Comparison of ENCODE assay signal across 25 cellular contexts in genomic region chr20:37530696-37531095, GRCh38. TPM values are rescaled to one million over a fixed set of nuclear protein-coding genes. Genes with fewer than 3 reads are reported as not detected.
A peak's percentile ranks its signal among the peaks of the same experiment; 100 is the strongest.
DNase-seq lines count a peak whose midpoint lies in the region; ATAC-seq, FAIRE-seq and TF ChIP-seq lines count a peak whose summit lies in the region.
"Had no signal": no experiment of that assay in that cellular context is flagged by ENCODE, and none has a peak within 500 bp of the region (broad histone marks: within the 10 kb centered on the region; RNA-seq: fewer than 3 reads in every experiment).

No MANE protein-coding gene starts in this region.

- H3K27me3 Mint-ChIP-seq in CD4-positive, alpha-beta T cell = no peaks in the 10 kb centered on the region
- peaks cover 3% of the 10 kb centered on the region for H3K27me3 Mint-ChIP-seq in nephron (ENCODE audit: low read depth)
- H3K27me3 Mint-ChIP-seq in activated CD4-positive, alpha-beta T cell treated with anti-CD3 and anti-CD28 coated beads, Interleukin-2, amount 10 ng/mL, durations not matched to agents 24 days and 14 days = peaks cover 5% of the 10 kb centered on the region

- no peaks in the 10 kb centered on the region for H3K9me3 Mint-ChIP-seq in CD4-positive, alpha-beta T cell
- no peaks in the 10 kb centered on the region for H3K9me3 Mint-ChIP-seq in nephron
- H3K9me3 Mint-ChIP-seq in activated CD4-positive, alpha-beta T cell treated with anti-CD3 and anti-CD28 coated beads, Interleukin-2, amount 10 ng/mL, durations not matched to agents 24 days and 14 days = no peaks in the 10 kb centered on the region
- H3K9me3 Mint-ChIP-seq: CD8-positive, alpha-beta T cell had no signal

- no peak for TF ChIP-seq RAD21 in HepG2 (CRISPR knock-in tag; IDR thresholded peaks at IDR 0.05)

- H3K4me3 ChIP-seq in HepG2 (replicated peaks in 1 of 3; ENCODE audit: insufficient read depth in 1 of 3, low read depth in 2 of 3, low read length in 3 of 3) (no peak overlapping the region), right lobe of liver (no peak overlapping the region), testis (no peak overlapping the region), suprapubic skin (no peak overlapping the region)
- H3K4me3 ChIP-seq: BLaER1 had no signal

- CTCF ChIA-PET in HepG2 (lab: Yijun Ruan, JAX; ENCODE audit: low intra/inter-chr PET ratio, low total read pairs) = no interaction called here
- CTCF ChIA-PET in CD4-positive, alpha-beta T cell (lab: Charles Lee) = interaction anchor here (0.6 to 1.2 kb wide), 2 partner anchors 146 to 242 kb away, joined by 3 to 4 read pairs; no protein-coding TSS in a partner anchor

- H3K4me1 Mint-ChIP-seq in CD4-positive, alpha-beta T cell (ENCODE audit: low read depth) = peaks cover 26% of the 10 kb centered on the region
- peaks cover 31% of the 10 kb centered on the region for H3K4me1 Mint-ChIP-seq in nephron
- peaks cover 28% of the 10 kb centered on the region for H3K4me1 Mint-ChIP-seq in activated CD4-positive, alpha-beta T cell treated with anti-CD3 and anti-CD28 coated beads, Interleukin-2, amount 10 ng/mL, durations not matched to agents 24 days and 14 days

- POLR2A ChIA-PET in HepG2 (lab: Yijun Ruan, JAX) = interaction anchor here (1.2 to 1.5 kb wide), 2 partner anchors 132 to 198 kb away, joined by 3 to 4 read pairs; no protein-coding TSS in a partner anchor
- POLR2A ChIA-PET in CD4-positive, alpha-beta T cell (lab: Charles Lee) = interaction anchor here (1.0 kb wide), 1 partner anchor 352 kb away, joined by 3 read pairs; no protein-coding TSS in a partner anchor

- intact Hi-C loops in HepG2 (cut with micrococcal nuclease; ENCODE audit: unreplicated experiment) = no loop called here
- intact Hi-C loops in right lobe of liver (cut with DNase I) = loop anchor here in 1 of 2 donors (5.0 to 10.0 kb wide), 2 partner anchors 258 to 336 kb away; no protein-coding TSS in a partner anchor
- intact Hi-C loops in CD4-positive, alpha-beta T cell (cut with DNase I, micrococcal nuclease) = loop anchor here (5.0 to 10.0 kb wide), 2 partner anchors 138 to 526 kb away; no protein-coding TSS in a partner anchor
- intact Hi-C loops in testis (cut with DNase I; ENCODE audit: low total_unique reads) = no loop called here
- intact Hi-C loops in activated CD4-positive, alpha-beta T cell treated with anti-CD3 and anti-CD28 coated beads, Interleukin-2, amount 10 ng/mL, durations not matched to agents 24 days and 14 days (cut with micrococcal nuclease) = no loop called here

- DNase-seq in HepG2 (ENCODE audit: low spot score) (peak; percentile 43), right lobe of liver (no peak), testis (peak; percentile 0), suprapubic skin (ENCODE audit: low spot score in 2 of 2) (no peak)
- DNase-seq in CD4-positive, alpha-beta T cell = no peak
- no peak for DNase-seq in activated CD4-positive, alpha-beta T cell treated with anti-CD3 and anti-CD28 coated beads, Interleukin-2, amount 10 ng/mL, durations not matched to agents 24 days and 14 days
- DNase-seq: 8988T; ACHN; BE2C; C1 segment of cervical spinal cord; Caco-2; Calu3; CD4-positive, CD25-positive, alpha-beta regulatory T cell; DMS79 treated with DMSO at 0.1 percent for 48 hours; GF-D8 had no signal

- BruUV-seq in HepG2 (replicated peaks; lab: Mats Ljungman, UMichigan) = no TSS peak

- H4K20me1 ChIP-seq in HepG2 (ENCODE audit: insufficient read depth, low read length) = peaks cover 3% of the 10 kb centered on the region

- H2AFZ ChIP-seq in HepG2 (ENCODE audit: low read length) = no peak overlapping the region

- H3K27ac ChIP-seq in HepG2 (ENCODE audit: extremely low read length, insufficient read depth, low read length) = no peak overlapping the region
- no peak overlapping the region for H3K27ac ChIP-seq in right lobe of liver
- H3K27ac ChIP-seq in CD4-positive, alpha-beta T cell (ENCODE audit: low read depth, low read length) = no peak overlapping the region
- no peak overlapping the region for H3K27ac ChIP-seq in testis
- H3K27ac ChIP-seq in suprapubic skin = no peak overlapping the region
- H3K27ac ChIP-seq: BLaER1 had no signal

- TF ChIP-seq EP300 in HepG2 (IDR thresholded peaks at IDR 0.05; ENCODE audit: low read depth in 2 of 2, low read length in 2 of 2) (no peak), HepG2 (CRISPR knock-in tag; IDR thresholded peaks at IDR 0.05; ENCODE audit: borderline replicate concordance) (no peak), suprapubic skin (IDR thresholded peaks at IDR 0.05) (no peak)

- peak overlapping the region; percentile 12 for H3K4me3 Mint-ChIP-seq in CD4-positive, alpha-beta T cell
- peak overlapping the region in 2 of 3 experiments; percentile 20 to 99 for H3K4me3 Mint-ChIP-seq in nephron
- H3K4me3 Mint-ChIP-seq in activated CD4-positive, alpha-beta T cell treated with anti-CD3 and anti-CD28 coated beads, Interleukin-2, amount 10 ng/mL, durations not matched to agents 24 days and 14 days = no peak overlapping the region
- H3K4me3 Mint-ChIP-seq: CD14-positive monocyte; CD8-positive, alpha-beta T cell had no signal

- 10% methylated on average over 2 of the region's 2 CpGs for WGBS in HepG2 (ENCODE audit: low lambda C conversion rate)
- 63% methylated on average over 2 of the region's 2 CpGs for WGBS in right lobe of liver (ENCODE audit: insufficient coverage, low coverage, low lambda C conversion rate, missing lambda C conversion rate)
- WGBS in testis, 2 donors = 80 to 87% methylated on average over 2 of the region's 2 CpGs
- 80% methylated on average over 2 of the region's 2 CpGs for WGBS in suprapubic skin

- H3K9me3 ChIP-seq in HepG2 (ENCODE audit: low read length) (no peaks in the 10 kb centered on the region), right lobe of liver (no peaks in the 10 kb centered on the region), testis (no peaks in the 10 kb centered on the region), suprapubic skin (no peaks in the 10 kb centered on the region)
- H3K9me3 ChIP-seq in CD4-positive, alpha-beta T cell (ENCODE audit: control insufficient read depth, low read length) = no peaks in the 10 kb centered on the region
- H3K9me3 ChIP-seq: BE2C, BLaER1, Caco-2 had no signal

- H3K27ac Mint-ChIP-seq in CD4-positive, alpha-beta T cell = no peak overlapping the region
- H3K27ac Mint-ChIP-seq in nephron = peak overlapping the region in 1 of 3 experiments; percentile 17
- H3K27ac Mint-ChIP-seq in activated CD4-positive, alpha-beta T cell treated with anti-CD3 and anti-CD28 coated beads, Interleukin-2, amount 10 ng/mL, durations not matched to agents 24 days and 14 days = no peak overlapping the region
- H3K27ac Mint-ChIP-seq: CD14-positive monocyte; CD8-positive, alpha-beta T cell had no signal

- peaks cover 20% of the 10 kb centered on the region for H3K79me2 ChIP-seq in HepG2 (ENCODE audit: insufficient read depth, low read length)

- H3K27me3 ChIP-seq in HepG2 (ENCODE audit: control insufficient read depth in 1 of 2, insufficient read depth in 2 of 2, low read length in 2 of 2) (no peaks in the 10 kb centered on the region; a peak in 1 of 5 replicates), right lobe of liver (no peaks in the 10 kb centered on the region), testis (no peaks in the 10 kb centered on the region), suprapubic skin (no peaks in the 10 kb centered on the region)
- no peaks in the 10 kb centered on the region for H3K27me3 ChIP-seq in CD4-positive, alpha-beta T cell (ENCODE audit: control insufficient read depth, insufficient read depth, low read length)
- H3K27me3 ChIP-seq: BE2C had no signal

- ATAC-seq in HepG2 = no peak
- no peak for ATAC-seq in right lobe of liver
- no peak for ATAC-seq in CD4-positive, alpha-beta T cell (ENCODE audit: poor library complexity)
- ATAC-seq: CD8-positive, alpha-beta T cell had no signal

- no peak for FAIRE-seq in HepG2 (lab: Jason Lieb, UNC)
- FAIRE-seq: A204.1, D721Med, G401.6, GM12891, GM19239 had no signal

- peaks cover 66% of the 10 kb centered on the region for H3K4me1 ChIP-seq in HepG2 (ENCODE audit: insufficient read depth, low read length)
- peaks cover 0 to 9% (median 4%) of the 10 kb centered on the region in 4 donors for H3K4me1 ChIP-seq in right lobe of liver
- H3K4me1 ChIP-seq in testis = peaks cover 17% of the 10 kb centered on the region
- peaks cover 30% of the 10 kb centered on the region for H3K4me1 ChIP-seq in suprapubic skin
- H3K4me1 ChIP-seq: BE2C had no signal

- TF ChIP-seq POLR2A in HepG2 (IDR thresholded peaks at IDR 0.05; ENCODE audit: insufficient read depth in 1 of 2, low read depth in 2 of 2, low read length in 2 of 2) = no peak
- TF ChIP-seq POLR2A in right lobe of liver (IDR thresholded peaks at IDR 0.05) = no peak
- no peak for TF ChIP-seq POLR2A in testis (IDR thresholded peaks at IDR 0.05)
- TF ChIP-seq POLR2A in suprapubic skin (IDR thresholded peaks at IDR 0.05) = no peak

- H3K36me3 ChIP-seq in HepG2 (replicated peaks in 1 of 2; ENCODE audit: control insufficient read depth in 1 of 2, insufficient read depth in 2 of 2, low read length in 2 of 2) = no peaks in the 10 kb centered on the region
- no peaks in the 10 kb centered on the region for H3K36me3 ChIP-seq in right lobe of liver
- H3K36me3 ChIP-seq in testis (ENCODE audit: low read depth, missing control alignments) = no peaks in the 10 kb centered on the region
- no peaks in the 10 kb centered on the region for H3K36me3 ChIP-seq in suprapubic skin
- H3K36me3 ChIP-seq: BE2C, BLaER1 had no signal

- no peak overlapping the region for H3K9ac ChIP-seq in HepG2 (ENCODE audit: insufficient read depth, low read depth, low read length)
- H3K9ac ChIP-seq: BLaER1 had no signal

- H3K36me3 Mint-ChIP-seq in CD4-positive, alpha-beta T cell (ENCODE audit: low read depth) = peaks cover 8% of the 10 kb centered on the region
- H3K36me3 Mint-ChIP-seq in nephron (ENCODE audit: low read depth) = no peaks in the 10 kb centered on the region
- H3K36me3 Mint-ChIP-seq in activated CD4-positive, alpha-beta T cell treated with anti-CD3 and anti-CD28 coated beads, Interleukin-2, amount 10 ng/mL, durations not matched to agents 24 days and 14 days (ENCODE audit: low read depth) = peaks cover 7% of the 10 kb centered on the region
- H3K36me3 Mint-ChIP-seq: CD14-positive monocyte; CD4-positive, CD25-positive, alpha-beta regulatory T cell had no signal

- H3K4me2 ChIP-seq in HepG2 (ENCODE audit: low read depth, low read length) = no peak overlapping the region
- H3K4me2 ChIP-seq: BLaER1 had no signal

- TF ChIP-seq CTCF in HepG2 (CRISPR knock-in tag; IDR thresholded peaks at IDR 0.05) (no peak), right lobe of liver (IDR thresholded peaks at IDR 0.05) (no peak), nephron (IDR thresholded peaks at IDR 0.05; ENCODE audit: unreplicated experiment in 3 of 3) (no peak), testis (IDR thresholded peaks at IDR 0.05) (no peak), suprapubic skin (IDR thresholded peaks at IDR 0.05) (no peak)
- no peak for TF ChIP-seq CTCF in CD4-positive, alpha-beta T cell (IDR thresholded peaks at IDR 0.05)

- in situ Hi-C loops in HepG2 (cut with HindIII; ENCODE audit: extremely low pct_ligation_motif_present, low pct_unique_long_range_greater_than_20kb) = no loop called here

RNA-seq across cellular contexts. Expression of gene BLCAP, which starts 3.0 kb away (rescaled TPM):
- 34.9 and 52.4 TPM in 2 replicates for total RNA-seq in HepG2 (2016; rRNA removed; fragmentation: Illumina TruSeq; extraction: Trizol)
- 17.2 and 22.5 TPM in 2 replicates for total RNA-seq in HepG2 (2016; cell fraction: cytosol; rRNA removed; fragmentation: Illumina TruSeq; extraction: Trizol; ENCODE audit: low read depth)
- 38.0 and 49.3 TPM in 2 replicates for total RNA-seq in HepG2 (2016; cell fraction: insoluble cytoplasmic fraction; rRNA removed; fragmentation: Illumina TruSeq; extraction: Trizol)
- total RNA-seq in HepG2 (2016; cell fraction: membrane; rRNA removed; fragmentation: Illumina TruSeq; extraction: Trizol) = 51.0 and 56.2 TPM in 2 replicates
- 51.2 and 62.7 TPM in 2 replicates for total RNA-seq in HepG2 (2016; cell fraction: nucleus; rRNA removed; fragmentation: Illumina TruSeq; extraction: Trizol)
- 86.8 and 87.3 TPM in 2 replicates for polyA plus RNA-seq in HepG2 (2011; rRNA removed)
- 70.1 and 103 TPM in 2 replicates for polyA plus RNA-seq in HepG2 (2011; cell fraction: cytosol; rRNA removed)
- polyA plus RNA-seq in HepG2 (2011; cell fraction: nucleus; rRNA removed) = 88.0 and 105 TPM in 2 replicates
- polyA plus RNA-seq in HepG2 (2012) = 48.1 and 53.7 TPM in 2 replicates
- 20.3 and 24.7 TPM in 2 replicates for polyA plus RNA-seq in HepG2 (2016; cell fraction: cytosol; fragmentation: Illumina TruSeq; extraction: Trizol; ENCODE audit: low read depth)
- polyA plus RNA-seq in HepG2 (2016; cell fraction: insoluble cytoplasmic fraction; fragmentation: Illumina TruSeq; extraction: Trizol; ENCODE audit: low read depth) = 48.7 and 55.1 TPM in 2 replicates
- polyA plus RNA-seq in HepG2 (2016; cell fraction: membrane; fragmentation: Illumina TruSeq; extraction: Trizol; ENCODE audit: low read depth) = 52.2 and 55.0 TPM in 2 replicates
- polyA plus RNA-seq in HepG2 (2016; cell fraction: nucleus; fragmentation: Illumina TruSeq; extraction: Trizol; ENCODE audit: insufficient read depth, low read depth) = 97.6 and 101 TPM in 2 replicates
- 129 and 137 TPM in 2 replicates for polyA minus RNA-seq in HepG2 (2011; rRNA and poly(A)+ RNA removed; ENCODE audit: low replicate concordance)
- 28.5 and 36.9 TPM in 2 replicates for polyA minus RNA-seq in HepG2 (2011; cell fraction: cytosol; rRNA and poly(A)+ RNA removed)
- 87.7 and 95.1 TPM in 2 replicates for polyA minus RNA-seq in HepG2 (2011; cell fraction: nucleus; rRNA and poly(A)+ RNA removed)
- total RNA-seq in right lobe of liver = 10 to 100 TPM; 32.7 to 75.5 (median 47.8) TPM
- total RNA-seq in CD4-positive, alpha-beta T cell = 10 to 100 TPM; 59.4 to 60.1 TPM
- total RNA-seq in testis = 10 to 100 TPM; 80.0 to 83.6 TPM
- 76.9 TPM for polyA plus RNA-seq in testis (ENCODE audit: insufficient read depth, low read depth, low replicate concordance)
- 31.7 and 31.9 TPM in 2 replicates for total RNA-seq in activated CD4-positive, alpha-beta T cell treated with anti-CD3 and anti-CD28 coated beads, Interleukin-2, amount 10 ng/mL, durations not matched to agents 24 days and 14 days
- total RNA-seq in suprapubic skin = 100 to 1,000 TPM; 126 to 198 (median 136) TPM

RNA-seq across cellular contexts. Expression of gene NNAT, which starts 9.6 kb away (rescaled TPM):
- total RNA-seq in HepG2 (2016; rRNA removed; fragmentation: Illumina TruSeq; extraction: Trizol) (not detected in 2 replicates), right lobe of liver (not detected), testis (1 to 10 TPM; 6.2 to 8.7 TPM), suprapubic skin (10 to 100 TPM in 1 of 4 donors, 1 to 10 TPM in 3; 3.0 to 15.2 (median 6.2) TPM)
- not detected in 2 replicates for total RNA-seq in HepG2 (2016; cell fraction: cytosol; rRNA removed; fragmentation: Illumina TruSeq; extraction: Trizol; ENCODE audit: low read depth)
- total RNA-seq in HepG2 (2016; cell fraction: insoluble cytoplasmic fraction; rRNA removed; fragmentation: Illumina TruSeq; extraction: Trizol) = not detected in 2 replicates
- total RNA-seq in HepG2 (2016; cell fraction: membrane; rRNA removed; fragmentation: Illumina TruSeq; extraction: Trizol) = not detected in 2 replicates
- total RNA-seq in HepG2 (2016; cell fraction: nucleus; rRNA removed; fragmentation: Illumina TruSeq; extraction: Trizol) = not detected in 2 replicates
- polyA plus RNA-seq in HepG2 (2011; rRNA removed) (not detected in 2 replicates), testis (ENCODE audit: insufficient read depth, low read depth, low replicate concordance) (6.1 TPM)
- polyA plus RNA-seq in HepG2 (2011; cell fraction: cytosol; rRNA removed) = not detected in 2 replicates
- polyA plus RNA-seq in HepG2 (2011; cell fraction: nucleus; rRNA removed) = not detected in 2 replicates
- 1.4 and 1.6 TPM in 2 replicates for polyA plus RNA-seq in HepG2 (2012)
- not detected in 2 replicates for polyA plus RNA-seq in HepG2 (2016; cell fraction: cytosol; fragmentation: Illumina TruSeq; extraction: Trizol; ENCODE audit: low read depth)
- not detected in 2 replicates for polyA plus RNA-seq in HepG2 (2016; cell fraction: insoluble cytoplasmic fraction; fragmentation: Illumina TruSeq; extraction: Trizol; ENCODE audit: low read depth)
- not detected in 2 replicates for polyA plus RNA-seq in HepG2 (2016; cell fraction: membrane; fragmentation: Illumina TruSeq; extraction: Trizol; ENCODE audit: low read depth)
- not detected in 2 replicates for polyA plus RNA-seq in HepG2 (2016; cell fraction: nucleus; fragmentation: Illumina TruSeq; extraction: Trizol; ENCODE audit: insufficient read depth, low read depth)
- polyA minus RNA-seq in HepG2 (2011; rRNA and poly(A)+ RNA removed; ENCODE audit: low replicate concordance) = not detected in 2 replicates
- polyA minus RNA-seq in HepG2 (2011; cell fraction: cytosol; rRNA and poly(A)+ RNA removed) = not detected in 2 replicates
- not detected in 2 replicates for polyA minus RNA-seq in HepG2 (2011; cell fraction: nucleus; rRNA and poly(A)+ RNA removed)
- not detected for total RNA-seq in CD4-positive, alpha-beta T cell
- 0.16 TPM in 1 of 2 replicates, not detected in the other for total RNA-seq in activated CD4-positive, alpha-beta T cell treated with anti-CD3 and anti-CD28 coated beads, Interleukin-2, amount 10 ng/mL, durations not matched to agents 24 days and 14 days
- total RNA-seq: A673; Caco-2; Calu3; CD4-positive, CD25-positive, alpha-beta regulatory T cell; CD8-positive, alpha-beta T cell had no signal
- polyA plus RNA-seq: CD14-positive monocyte; CD4-positive, CD25-positive, alpha-beta regulatory T cell had no signal

Comparison
In these comparisons a context has a peak if more than half of its experiments do, and no peak if none do; other contexts are left out.
1. DNase-seq: peak in HepG2 (single experiment) and testis (single experiment); none in right lobe of liver (0 of 3), CD4-positive, alpha-beta T cell (0 of 10), activated CD4-positive, alpha-beta T cell treated with anti-CD3 and anti-CD28 coated beads, Interleukin-2, amount 10 ng/mL, durations not matched to agents 24 days and 14 days (single experiment) and suprapubic skin (0 of 2).
2. intact Hi-C loops: an anchor here in CD4-positive, alpha-beta T cell (5.0 to 10.0 kb wide); none called in HepG2, testis and activated CD4-positive, alpha-beta T cell treated with anti-CD3 and anti-CD28 coated beads, Interleukin-2, amount 10 ng/mL, durations not matched to agents 24 days and 14 days.